25 cellular contexts compared by ENCODE assay signal in the genomic region with DNA sequence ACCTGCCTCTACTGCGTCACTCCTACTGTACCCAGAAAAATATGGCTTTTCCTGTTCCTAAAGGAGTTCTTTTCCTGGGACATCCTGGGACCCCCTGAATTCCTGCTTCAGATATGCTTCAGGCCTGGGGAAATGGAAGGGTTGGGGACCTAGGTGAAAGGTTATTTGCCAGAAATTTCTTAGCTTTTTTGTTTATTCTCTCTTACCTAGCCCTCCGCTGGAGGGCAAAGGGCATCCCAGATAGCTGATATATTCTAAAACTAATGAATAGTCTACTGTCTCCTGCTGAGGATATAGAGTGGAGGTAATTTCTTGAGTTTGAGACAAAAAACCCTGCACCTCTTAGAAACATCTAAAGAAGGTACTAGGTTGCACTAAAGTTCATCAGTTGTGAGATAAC.
"Had no signal": no experiment of that assay in that cellular context is flagged by ENCODE, and none has a peak within 500 bp of the region (broad histone marks: within the 10 kb centered on the region; RNA-seq: fewer than 3 reads in every experiment).

No MANE protein-coding gene starts in this region.

- ATAC-seq: naive thymus-derived CD4-positive, alpha-beta T cell; natural killer cell; pancreas; psoas muscle; right cardiac atrium; stimulated activated effector memory CD8-positive, alpha-beta T cell treated with anti-CD3 and anti-CD28 coated beads, Interleukin-12 subunit alpha, Interleukin-12 subunit beta, amount 100 ng/mL, for 72 hours; stimulated activated naive CD8-positive, alpha-beta T cell treated with anti-CD3 and anti-CD28 coated beads, Interleukin-15, amount 100 ng/mL, for 72 hours; stimulated activated naive CD8-positive, alpha-beta T cell treated with anti-CD3 and anti-CD28 coated beads, Interleukin-15, Interleukin-2, amounts not matched to agents 100 U/mL and 50 U/mL, for 24 hours had no signal

- H2AFZ ChIP-seq: neural progenitor cell had no signal

- H3K27me3 ChIP-seq: neural progenitor cell, pancreas, right lobe of liver, sigmoid colon, suprapubic skin, testis, tibial artery, transverse colon, upper lobe of left lung had no signal

- DNase-seq: naive thymus-derived CD4-positive, alpha-beta T cell; natural killer cell; pancreas; psoas muscle; right cardiac atrium; right lobe of liver; sigmoid colon; small intestine; stimulated activated CD4-positive, alpha-beta T cell treated with anti-CD3 and anti-CD28 coated beads, Interleukin-15, amount 100 ng/mL, for 24 hours; stimulated activated CD4-positive, alpha-beta T cell treated with anti-CD3 and anti-CD28 coated beads, Interleukin-2, amount 100 ng/mL, for 24 hours; stimulated activated CD4-positive, alpha-beta T cell treated with anti-CD3 and anti-CD28 coated beads, Interleukin-2, amount 100 ng/mL, for 48 hours; stimulated activated CD4-positive, alpha-beta T cell treated with anti-CD3 and anti-CD28 coated beads, Interleukin-4, amount 100 ng/mL, for 24 hours; stimulated activated naive CD4-positive, alpha-beta T cell; stimulated activated naive CD8-positive, alpha-beta T cell treated with anti-CD3 and anti-CD28 coated beads, Interleukin-15, amount 100 ng/mL, for 72 hours; stimulated activated naive CD8-positive, alpha-beta T cell treated with anti-CD3 and anti-CD28 coated beads, Interleukin-15, Interleukin-2, amounts not matched to agents 100 U/mL and 50 U/mL, for 24 hours; substantia nigra; testis; tibial artery; transverse colon; upper lobe of left lung had no signal

- H3K36me3 Mint-ChIP-seq: natural killer cell, neural progenitor cell had no signal

- H3K9me3 ChIP-seq: pancreas, psoas muscle, right lobe of liver, sigmoid colon, suprapubic skin, testis, tibial artery, transverse colon, upper lobe of left lung, vagina had no signal

- H3K27ac Mint-ChIP-seq: natural killer cell; nephron; neural progenitor cell; stimulated activated effector memory CD8-positive, alpha-beta T cell treated with anti-CD3 and anti-CD28 coated beads, Interleukin-12 subunit alpha, Interleukin-12 subunit beta, amount 100 ng/mL, for 72 hours had no signal

- H3K27ac ChIP-seq: neural progenitor cell, pancreas, psoas muscle, sigmoid colon, suprapubic skin, testis, tibial artery, transverse colon, upper lobe of left lung, vagina had no signal

- H3K4me2 ChIP-seq: neural progenitor cell had no signal

- H3K4me3 Mint-ChIP-seq: naive thymus-derived CD4-positive, alpha-beta T cell; natural killer cell; neural progenitor cell; stimulated activated effector memory CD8-positive, alpha-beta T cell treated with anti-CD3 and anti-CD28 coated beads, Interleukin-12 subunit alpha, Interleukin-12 subunit beta, amount 100 ng/mL, for 72 hours; stimulated activated naive CD8-positive, alpha-beta T cell treated with anti-CD3 and anti-CD28 coated beads, Interleukin-15, amount 100 ng/mL, for 72 hours had no signal

- H3K9ac ChIP-seq: neural progenitor cell had no signal

- H3K36me3 ChIP-seq: neural progenitor cell, pancreas, right lobe of liver, sigmoid colon, suprapubic skin, tibial artery, transverse colon, upper lobe of left lung, vagina had no signal

- H3K4me3 ChIP-seq: neural progenitor cell, pancreas, psoas muscle, right lobe of liver, sigmoid colon, suprapubic skin, testis, tibial artery, transverse colon, upper lobe of left lung, vagina had no signal

- H3K9me3 Mint-ChIP-seq: natural killer cell; nephron; neural progenitor cell; stimulated activated effector memory CD8-positive, alpha-beta T cell treated with anti-CD3 and anti-CD28 coated beads, Interleukin-12 subunit alpha, Interleukin-12 subunit beta, amount 100 ng/mL, for 72 hours; stimulated activated naive CD8-positive, alpha-beta T cell treated with anti-CD3 and anti-CD28 coated beads, Interleukin-15, amount 100 ng/mL, for 72 hours had no signal
